In the genomic region with DNA sequence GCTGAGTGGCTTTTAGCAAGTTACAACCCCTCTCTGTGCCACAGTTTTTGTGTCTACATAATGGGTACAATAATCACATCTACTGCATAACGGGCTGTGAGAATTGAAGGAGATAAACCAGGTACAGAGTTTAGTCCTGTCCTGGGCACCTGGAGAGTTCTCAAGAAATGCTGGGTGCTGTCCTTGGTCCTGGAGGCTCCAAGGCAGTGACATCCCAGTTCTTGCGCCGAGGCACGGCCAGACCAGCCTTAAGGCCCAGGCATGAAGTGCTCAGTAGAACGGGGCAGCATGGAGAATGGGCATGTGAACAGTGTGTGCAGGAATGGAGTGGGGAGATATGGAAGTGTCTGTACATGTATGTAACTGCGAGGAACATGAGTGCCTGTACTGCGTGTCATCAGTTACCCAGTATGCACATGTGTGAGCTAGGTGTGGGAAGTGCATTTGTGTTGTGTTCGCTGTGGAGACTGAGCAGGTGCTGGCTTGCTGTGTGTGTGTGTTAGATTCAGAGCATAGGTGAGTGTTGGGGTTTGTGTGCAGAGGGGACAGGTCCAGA, we compare ENCODE assay signal across 12 cellular contexts. TPM values are rescaled to one million over a fixed set of nuclear protein-coding genes. Genes with fewer than 3 reads are reported as not detected.
DNase-seq lines count a peak whose midpoint lies in the region; ATAC-seq and TF ChIP-seq lines count a peak whose summit lies in the region.
"Had no signal": no experiment of that assay in that cellular context is flagged by ENCODE, and none has a peak within 500 bp of the region (broad histone marks: within the 10 kb centered on the region; RNA-seq: fewer than 3 reads in every experiment).

No MANE protein-coding gene starts in this region.

- TF ChIP-seq CTCF in fibroblast of villous mesenchyme (IDR thresholded peaks at IDR 0.05; ENCODE audit: insufficient read depth, low read depth, low read length) (no peak), vagina (IDR thresholded peaks at IDR 0.05) (no peak)

- intact Hi-C loops in activated CD4-positive, alpha-beta memory T cell treated with anti-CD3 and anti-CD28 coated beads for 36 hours (cut with micrococcal nuclease): no loop called here
- intact Hi-C loops in vagina (cut with DNase I): no loop called here

- H3K4me3 Mint-ChIP-seq in activated CD4-positive, alpha-beta memory T cell treated with anti-CD3 and anti-CD28 coated beads for 36 hours: no peak overlapping the region
- H3K4me3 Mint-ChIP-seq: naive thymus-derived CD8-positive, alpha-beta T cell had no signal

- TF ChIP-seq POLR2A in vagina (IDR thresholded peaks at IDR 0.05): no peak

- no peak overlapping the region for H3K27ac ChIP-seq in vagina
- H3K27ac ChIP-seq: WERI-Rb-1 had no signal

- H3K9me3 Mint-ChIP-seq in activated CD4-positive, alpha-beta memory T cell treated with anti-CD3 and anti-CD28 coated beads for 36 hours: no peaks in the 10 kb centered on the region
- H3K9me3 Mint-ChIP-seq: naive thymus-derived CD8-positive, alpha-beta T cell had no signal

- no peak overlapping the region for H3K27ac Mint-ChIP-seq in activated CD4-positive, alpha-beta memory T cell treated with anti-CD3 and anti-CD28 coated beads for 36 hours
- H3K27ac Mint-ChIP-seq: naive thymus-derived CD8-positive, alpha-beta T cell had no signal

- H3K27me3 Mint-ChIP-seq in activated CD4-positive, alpha-beta memory T cell treated with anti-CD3 and anti-CD28 coated beads for 36 hours: peaks cover 27% of the 10 kb centered on the region

- peaks cover under 1% of the 10 kb centered on the region for H3K4me1 Mint-ChIP-seq in activated CD4-positive, alpha-beta memory T cell treated with anti-CD3 and anti-CD28 coated beads for 36 hours (ENCODE audit: low read depth)

- H3K36me3 Mint-ChIP-seq in activated CD4-positive, alpha-beta memory T cell treated with anti-CD3 and anti-CD28 coated beads for 36 hours: no peaks in the 10 kb centered on the region
- H3K36me3 Mint-ChIP-seq: naive thymus-derived CD8-positive, alpha-beta T cell had no signal

- peak; percentile 33 for DNase-seq in AG08395 (ENCODE audit: low spot score)
- DNase-seq in HT-29 (ENCODE audit: low spot score): peak; percentile 43
- DNase-seq in activated CD4-positive, alpha-beta memory T cell treated with anti-CD3 and anti-CD28 coated beads for 36 hours: peak; percentile 38
- DNase-seq in fibroblast of villous mesenchyme (ENCODE audit: low read depth): peak; percentile 51
- no peak for DNase-seq in vagina (ENCODE audit: extremely low spot score in 2 of 2)
- DNase-seq in left lobe of liver (ENCODE audit: low spot score): no peak
- DNase-seq in foreskin melanocyte: no peak
- DNase-seq: effector memory CD4-positive, alpha-beta T cell; naive thymus-derived CD8-positive, alpha-beta T cell; NCI-H146; WERI-Rb-1 had no signal

- no peak for ATAC-seq in left lobe of liver
- ATAC-seq in HG02759 (IDR thresholded peaks at IDR 0.05; ENCODE audit: unreplicated experiment): no peak
- ATAC-seq: naive thymus-derived CD8-positive, alpha-beta T cell had no signal

- CTCF ChIA-PET in activated CD4-positive, alpha-beta memory T cell treated with anti-CD3 and anti-CD28 coated beads for 36 hours (lab: Charles Lee): interaction anchor here (1.2 kb wide), 1 partner anchor 116 kb away, joined by 3 read pairs; no protein-coding TSS in a partner anchor

- H3K4me1 ChIP-seq in vagina: no peaks in the 10 kb centered on the region

- POLR2A ChIA-PET in activated CD4-positive, alpha-beta memory T cell treated with anti-CD3 and anti-CD28 coated beads for 36 hours (lab: Charles Lee): no interaction called here

- H3K4me3 ChIP-seq in fibroblast of villous mesenchyme (ENCODE audit: low read depth, low read length): no peak overlapping the region
- no peak overlapping the region for H3K4me3 ChIP-seq in vagina

- no peaks in the 10 kb centered on the region for H3K27me3 ChIP-seq in vagina

- H3K36me3 ChIP-seq in vagina: no peaks in the 10 kb centered on the region
- H3K36me3 ChIP-seq: WERI-Rb-1 had no signal

- no peaks in the 10 kb centered on the region for H3K9me3 ChIP-seq in vagina

RNA-seq across cellular contexts. Expression of a gene that starts 6.3 kb away (rescaled TPM):
- total RNA-seq in HT-29 (2014; rRNA removed; shearing (Covaris generic)): 0.28 and 0.60 TPM in 2 replicates
- not detected for total RNA-seq in activated CD4-positive, alpha-beta memory T cell treated with anti-CD3 and anti-CD28 coated beads for 36 hours
- not detected in 2 replicates for total RNA-seq in fibroblast of villous mesenchyme
- total RNA-seq in vagina: not detected
- not detected for total RNA-seq in left lobe of liver
- total RNA-seq: naive thymus-derived CD8-positive, alpha-beta T cell had no signal

Comparison
In these comparisons a context has a peak if more than half of its experiments do, and no peak if none do; other contexts are left out.
1. DNase-seq: peak in AG08395 (single experiment), HT-29 (single experiment), activated CD4-positive, alpha-beta memory T cell treated with anti-CD3 and anti-CD28 coated beads for 36 hours (single experiment) and fibroblast of villous mesenchyme (single experiment); none in vagina (0 of 2), left lobe of liver (single experiment) and foreskin melanocyte (single experiment).